37 cellular contexts compared by ENCODE assay signal in genomic region chr2:29963972-29964570, GRCh38. TPM values are rescaled to one million over a fixed set of nuclear protein-coding genes. Genes with fewer than 3 reads are reported as not detected.
"Had no signal": no experiment of that assay in that cellular context is flagged by ENCODE, and none has a peak within 500 bp of the region (broad histone marks: within the 10 kb centered on the region; RNA-seq: fewer than 3 reads in every experiment).

No MANE protein-coding gene starts in this region.

- H3K36me3 ChIP-seq: ascending aorta, cardiac muscle cell had no signal

- H3K4me3 ChIP-seq: ascending aorta, cardiac muscle cell had no signal

- ATAC-seq: activated CD4-positive, alpha-beta T cell treated with anti-CD3 and anti-CD28 coated beads for 36 hours; activated CD4-positive, CD25-positive, alpha-beta regulatory T cell treated with anti-CD3 and anti-CD28 coated beads, Interleukin-2, amount 50 U/mL, for 24 hours; activated CD8-positive, alpha-beta memory T cell treated with anti-CD3 and anti-CD28 coated beads, Interleukin-2, amount 10 ng/mL, durations not matched to agents 7 days and 5 days; activated CD8-positive, alpha-beta T cell treated with anti-CD3 and anti-CD28 coated beads, Interleukin-2, amount 10 ng/mL, durations not matched to agents 7 days and 5 days; activated naive CD8-positive, alpha-beta T cell treated with anti-CD3 and anti-CD28 coated beads, Interleukin-2, amount 50 U/mL, for 24 hours had no signal

- H3K36me3 Mint-ChIP-seq: activated CD8-positive, alpha-beta memory T cell treated with anti-CD3 and anti-CD28 coated beads, Interleukin-2, amount 10 ng/mL, durations not matched to agents 7 days and 5 days; activated naive CD4-positive, alpha-beta T cell treated with anti-CD3 and anti-CD28 coated beads, Interleukin-2, amount 10 ng/mL, durations not matched to agents 7 days and 5 days; activated naive CD4-positive, alpha-beta T cell treated with anti-CD3 and anti-CD28 coated beads, Interleukin-2, amount 50 U/mL, for 24 hours; activated naive CD8-positive, alpha-beta T cell; activated naive CD8-positive, alpha-beta T cell treated with anti-CD3 and anti-CD28 coated beads, Interleukin-2, amount 10 ng/mL, durations not matched to agents 7 days and 5 days; brain had no signal

- H3K4me1 Mint-ChIP-seq: activated CD4-positive, alpha-beta memory T cell treated with anti-CD3 and anti-CD28 coated beads, Interleukin-2, amount 10 ng/mL, durations not matched to agents 7 days and 5 days; activated CD4-positive, alpha-beta T cell treated with anti-CD3 and anti-CD28 coated beads for 36 hours; activated CD4-positive, alpha-beta T cell treated with anti-CD3 and anti-CD28 coated beads, Interleukin-2, amount 10 ng/mL, durations not matched to agents 7 days and 5 days; activated CD8-positive, alpha-beta memory T cell treated with anti-CD3 and anti-CD28 coated beads, Interleukin-2, amount 10 ng/mL, durations not matched to agents 7 days and 5 days; activated naive CD4-positive, alpha-beta T cell treated with anti-CD3 and anti-CD28 coated beads, Interleukin-2, amount 10 ng/mL, durations not matched to agents 7 days and 5 days; activated naive CD4-positive, alpha-beta T cell treated with anti-CD3 and anti-CD28 coated beads, Interleukin-2, amount 50 U/mL, for 24 hours; activated naive CD8-positive, alpha-beta T cell treated with anti-CD3 and anti-CD28 coated beads, Interleukin-2, amount 10 ng/mL, durations not matched to agents 7 days and 5 days; activated naive CD8-positive, alpha-beta T cell treated with anti-CD3 and anti-CD28 coated beads, Interleukin-2, amount 50 U/mL, for 24 hours; brain; central memory CD8-positive, alpha-beta T cell had no signal

- H3K9me3 Mint-ChIP-seq: activated CD4-positive, alpha-beta memory T cell treated with anti-CD3 and anti-CD28 coated beads, Interleukin-2, amount 10 ng/mL, durations not matched to agents 7 days and 5 days; activated CD4-positive, alpha-beta T cell treated with anti-CD3 and anti-CD28 coated beads, Interleukin-2, amount 10 ng/mL, durations not matched to agents 7 days and 5 days; activated naive CD4-positive, alpha-beta T cell treated with anti-CD3 and anti-CD28 coated beads, Interleukin-2, amount 10 ng/mL, durations not matched to agents 7 days and 5 days; activated naive CD4-positive, alpha-beta T cell treated with anti-CD3 and anti-CD28 coated beads, Interleukin-2, amount 50 U/mL, for 24 hours; activated naive CD8-positive, alpha-beta T cell treated with anti-CD3 and anti-CD28 coated beads, Interleukin-2, amount 10 ng/mL, durations not matched to agents 7 days and 5 days; activated naive CD8-positive, alpha-beta T cell treated with anti-CD3 and anti-CD28 coated beads, Interleukin-2, amount 50 U/mL, for 24 hours; activated T-cell treated with anti-CD3 and anti-CD28 coated beads, Interleukin-2, amount 50 U/mL, for 24 hours; activated T-helper 2 cell treated with anti-CD3 and anti-CD28 coated beads, Interferon-gamma antibody, Interleukin-2, Interleukin-4, amounts not matched to agents 10 μg/mL and 5 μg/mL and 100 μg/mL, durations not matched to agents 14 hours and 24 hours and 36 hours; brain; central memory CD8-positive, alpha-beta T cell; T-helper 1 cell treated with Interleukin-12 subunit alpha and Interleukin-12 subunit beta and Interleukin-4 antibody, amounts not matched to agents 30 μg/mL and 1 μg/mL, for 36 hours; T-helper 2 cell treated with Interferon-gamma antibody and Interleukin-4, amounts not matched to agents 5 μg/mL and 100 μg/mL, for 36 hours had no signal

- H3K27ac Mint-ChIP-seq: activated CD4-positive, alpha-beta memory T cell treated with anti-CD3 and anti-CD28 coated beads, Interleukin-2, amount 10 ng/mL, durations not matched to agents 7 days and 5 days; activated CD4-positive, alpha-beta T cell treated with anti-CD3 and anti-CD28 coated beads for 36 hours; activated CD4-positive, alpha-beta T cell treated with anti-CD3 and anti-CD28 coated beads, Interleukin-2, amount 10 ng/mL, durations not matched to agents 7 days and 5 days; activated CD8-positive, alpha-beta memory T cell treated with anti-CD3 and anti-CD28 coated beads, Interleukin-2, amount 10 ng/mL, durations not matched to agents 7 days and 5 days; activated CD8-positive, alpha-beta T cell treated with anti-CD3 and anti-CD28 coated beads, Interleukin-2, amount 10 ng/mL, durations not matched to agents 7 days and 5 days; activated naive CD4-positive, alpha-beta T cell treated with anti-CD3 and anti-CD28 coated beads, Interleukin-2, amount 10 ng/mL, durations not matched to agents 7 days and 5 days; activated naive CD4-positive, alpha-beta T cell treated with anti-CD3 and anti-CD28 coated beads, Interleukin-2, amount 50 U/mL, for 24 hours; activated naive CD8-positive, alpha-beta T cell; activated naive CD8-positive, alpha-beta T cell treated with anti-CD3 and anti-CD28 coated beads, Interleukin-2, amount 10 ng/mL, durations not matched to agents 7 days and 5 days; activated naive CD8-positive, alpha-beta T cell treated with anti-CD3 and anti-CD28 coated beads, Interleukin-2, amount 50 U/mL, for 24 hours; activated T-cell treated with anti-CD3 and anti-CD28 coated beads, Interleukin-2, amount 50 U/mL, for 24 hours; activated T-helper 2 cell treated with anti-CD3 and anti-CD28 coated beads, Interferon-gamma antibody, Interleukin-2, Interleukin-4, amounts not matched to agents 10 μg/mL and 5 μg/mL and 100 μg/mL, durations not matched to agents 14 hours and 24 hours and 36 hours; brain; T-helper 1 cell treated with Interleukin-12 subunit alpha and Interleukin-12 subunit beta and Interleukin-4 antibody, amounts not matched to agents 30 μg/mL and 1 μg/mL, for 36 hours; T-helper 2 cell treated with Interferon-gamma antibody and Interleukin-4, amounts not matched to agents 5 μg/mL and 100 μg/mL, for 36 hours had no signal

- DNase-seq: activated CD4-positive, alpha-beta memory T cell treated with anti-CD3 and anti-CD28 coated beads, Interleukin-2, amount 10 ng/mL, durations not matched to agents 7 days and 5 days; activated CD4-positive, alpha-beta T cell treated with anti-CD3 and anti-CD28 coated beads for 1 hour; activated CD4-positive, alpha-beta T cell treated with anti-CD3 and anti-CD28 coated beads for 36 hours; activated CD4-positive, alpha-beta T cell treated with anti-CD3 and anti-CD28 coated beads for 48 hours; activated CD4-positive, alpha-beta T cell treated with anti-CD3 and anti-CD28 coated beads, Interleukin-2, amount 10 ng/mL, durations not matched to agents 7 days and 5 days; activated CD4-positive, alpha-beta T cell treated with anti-CD3 and anti-CD28 coated beads, Interleukin-2, amount 50 U/mL, for 48 hours; activated CD4-positive, CD25-positive, alpha-beta regulatory T cell; activated CD8-positive, alpha-beta memory T cell treated with anti-CD3 and anti-CD28 coated beads for 24 hours; activated CD8-positive, alpha-beta memory T cell treated with anti-CD3 and anti-CD28 coated beads, Interleukin-2, amount 10 ng/mL, durations not matched to agents 7 days and 5 days; activated CD8-positive, alpha-beta memory T cell treated with anti-CD3 and anti-CD28 coated beads, Interleukin-2, amount 50 U/mL, for 48 hours; activated CD8-positive, alpha-beta T cell treated with anti-CD3 and anti-CD28 coated beads, Interleukin-2, amount 10 ng/mL, durations not matched to agents 7 days and 5 days; activated effector memory CD4-positive, alpha-beta T cell treated with Interleukin-2 at 50 U/mL for 16 hours; activated gamma-delta T cell; activated naive CD4-positive, alpha-beta T cell treated with anti-CD3 and anti-CD28 coated beads, Interleukin-2, amount 10 ng/mL, durations not matched to agents 7 days and 5 days; activated naive CD4-positive, alpha-beta T cell treated with Interleukin-2 at 50 U/mL for 16 hours; activated naive CD8-positive, alpha-beta T cell treated with anti-CD3 and anti-CD28 coated beads, Interleukin-2, amount 10 ng/mL, durations not matched to agents 7 days and 5 days; activated naive CD8-positive, alpha-beta T cell treated with anti-CD3 and anti-CD28 coated beads, Interleukin-2, amount 50 U/mL, for 24 hours; activated T-cell treated with anti-CD3 and anti-CD28 coated beads, Interleukin-2, amount 50 U/mL, for 24 hours; activated T-cell treated with anti-CD3 and anti-CD28 coated beads, Interleukin-2, amount 50 U/mL, for 48 hours; amygdala; anterior cingulate cortex; caudate nucleus; cerebellar nuclear complex; T-helper 2 cell; T-helper 9 cell had no signal

- H3K4me3 Mint-ChIP-seq: activated CD4-positive, alpha-beta memory T cell treated with anti-CD3 and anti-CD28 coated beads, Interleukin-2, amount 10 ng/mL, durations not matched to agents 7 days and 5 days; activated CD4-positive, alpha-beta T cell treated with anti-CD3 and anti-CD28 coated beads for 36 hours; activated CD4-positive, alpha-beta T cell treated with anti-CD3 and anti-CD28 coated beads, Interleukin-2, amount 10 ng/mL, durations not matched to agents 7 days and 5 days; activated CD8-positive, alpha-beta memory T cell treated with anti-CD3 and anti-CD28 coated beads, Interleukin-2, amount 10 ng/mL, durations not matched to agents 7 days and 5 days; activated CD8-positive, alpha-beta T cell treated with anti-CD3 and anti-CD28 coated beads, Interleukin-2, amount 10 ng/mL, durations not matched to agents 7 days and 5 days; activated naive CD4-positive, alpha-beta T cell treated with anti-CD3 and anti-CD28 coated beads, Interleukin-2, amount 10 ng/mL, durations not matched to agents 7 days and 5 days; activated naive CD4-positive, alpha-beta T cell treated with anti-CD3 and anti-CD28 coated beads, Interleukin-2, amount 50 U/mL, for 24 hours; activated naive CD8-positive, alpha-beta T cell; activated naive CD8-positive, alpha-beta T cell treated with anti-CD3 and anti-CD28 coated beads, Interleukin-2, amount 10 ng/mL, durations not matched to agents 7 days and 5 days; activated naive CD8-positive, alpha-beta T cell treated with anti-CD3 and anti-CD28 coated beads, Interleukin-2, amount 50 U/mL, for 24 hours; activated T-cell treated with anti-CD3 and anti-CD28 coated beads, Interleukin-2, amount 50 U/mL, for 24 hours; brain; central memory CD8-positive, alpha-beta T cell; T-helper 1 cell treated with Interleukin-12 subunit alpha and Interleukin-12 subunit beta and Interleukin-4 antibody, amounts not matched to agents 30 μg/mL and 1 μg/mL, for 36 hours; T-helper 2 cell treated with Interferon-gamma antibody and Interleukin-4, amounts not matched to agents 5 μg/mL and 100 μg/mL, for 36 hours had no signal

- H3K27me3 ChIP-seq: ascending aorta, cardiac muscle cell had no signal

- H3K4me1 ChIP-seq: ascending aorta had no signal

- H3K9me3 ChIP-seq: ascending aorta had no signal

- H3K27ac ChIP-seq: ascending aorta, cardiac muscle cell, VCaP had no signal

RNA-seq across cellular contexts. Expression of gene ALK, which starts 42.7 kb away (rescaled TPM):
- total RNA-seq: activated CD4-positive, alpha-beta memory T cell treated with anti-CD3 and anti-CD28 coated beads, Interleukin-2, amount 10 ng/mL, durations not matched to agents 7 days and 5 days; activated CD4-positive, alpha-beta T cell treated with anti-CD3 and anti-CD28 coated beads for 36 hours; activated CD4-positive, alpha-beta T cell treated with anti-CD3 and anti-CD28 coated beads, Interleukin-2, amount 10 ng/mL, durations not matched to agents 7 days and 5 days; activated CD8-positive, alpha-beta memory T cell treated with anti-CD3 and anti-CD28 coated beads, Interleukin-2, amount 10 ng/mL, durations not matched to agents 7 days and 5 days; activated CD8-positive, alpha-beta T cell treated with anti-CD3 and anti-CD28 coated beads, Interleukin-2, amount 10 ng/mL, durations not matched to agents 7 days and 5 days; activated naive CD8-positive, alpha-beta T cell treated with anti-CD3 and anti-CD28 coated beads, Interleukin-2, amount 10 ng/mL, durations not matched to agents 7 days and 5 days; activated T-helper 2 cell treated with anti-CD3 and anti-CD28 coated beads, Interferon-gamma antibody, Interleukin-2, Interleukin-4, amounts not matched to agents 10 μg/mL and 5 μg/mL and 100 μg/mL, durations not matched to agents 14 hours and 24 hours and 36 hours; ascending aorta; bronchial epithelial cell had no signal
